1 cellular context compared by ENCODE assay signal in the genomic region with DNA sequence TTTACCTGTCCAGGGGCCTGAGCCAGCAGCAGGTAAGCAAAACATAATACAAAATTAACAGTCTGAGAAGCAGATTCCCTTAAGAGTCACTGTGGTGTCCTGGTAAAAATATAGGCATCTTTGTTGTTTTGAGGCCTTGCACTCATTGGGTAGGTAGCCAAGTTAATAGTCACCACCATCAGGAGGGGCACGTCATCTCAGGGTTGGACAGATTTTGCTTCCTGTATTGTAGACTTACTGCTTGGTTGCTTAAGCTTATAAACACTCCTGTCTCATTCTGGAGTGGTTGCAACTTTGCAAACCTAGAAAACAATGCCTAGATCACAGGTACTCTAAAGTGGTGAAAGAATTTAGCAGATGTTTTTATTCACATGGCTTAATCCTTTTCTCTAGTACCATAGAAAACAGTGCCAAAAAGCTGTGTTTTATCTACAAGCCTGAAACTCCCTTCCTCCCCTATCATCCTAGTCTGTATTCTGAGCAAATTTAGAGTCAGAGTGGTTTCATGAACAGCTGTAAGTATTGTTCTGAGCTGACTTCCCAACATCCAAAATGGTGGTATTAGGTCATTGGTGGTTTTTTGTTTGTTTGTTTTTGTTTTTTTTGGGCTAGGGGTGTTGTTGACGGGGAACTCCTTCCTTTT.
TF ChIP-seq lines count a peak whose summit lies in the region.

No MANE protein-coding gene starts in this region.

TF ChIP-seq in GM23338, 12 proteins besides CTCF, POLR2A, EP300 and RAD21 (continued from another document):
- TF ChIP-seq EZH2 (IDR thresholded peaks at IDR 0.05; ENCODE audit: low read depth, unreplicated experiment) (no peak), CREB1 (CRISPR knock-in tag; IDR thresholded peaks at IDR 0.05; ENCODE audit: low read depth) (no peak), JUNB (IDR thresholded peaks at IDR 0.05; ENCODE audit: unreplicated experiment) (no peak), EZH2phosphoT487 (IDR thresholded peaks at IDR 0.05; ENCODE audit: unreplicated experiment) (no peak), ZNF331 (CRISPR knock-in tag; IDR thresholded peaks at IDR 0.05; ENCODE audit: low read depth) (no peak), POLR2AphosphoS5 (IDR thresholded peaks at IDR 0.05; ENCODE audit: low read depth) (no peak)
- TF ChIP-seq, protein P1, sequence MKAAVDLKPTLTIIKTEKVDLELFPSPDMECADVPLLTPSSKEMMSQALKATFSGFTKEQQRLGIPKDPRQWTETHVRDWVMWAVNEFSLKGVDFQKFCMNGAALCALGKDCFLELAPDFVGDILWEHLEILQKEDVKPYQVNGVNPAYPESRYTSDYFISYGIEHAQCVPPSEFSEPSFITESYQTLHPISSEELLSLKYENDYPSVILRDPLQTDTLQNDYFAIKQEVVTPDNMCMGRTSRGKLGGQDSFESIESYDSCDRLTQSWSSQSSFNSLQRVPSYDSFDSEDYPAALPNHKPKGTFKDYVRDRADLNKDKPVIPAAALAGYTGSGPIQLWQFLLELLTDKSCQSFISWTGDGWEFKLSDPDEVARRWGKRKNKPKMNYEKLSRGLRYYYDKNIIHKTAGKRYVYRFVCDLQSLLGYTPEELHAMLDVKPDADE (IDR thresholded peaks at IDR 0.05): no peak
